ENCODE assay signal across 17 cellular contexts in the genomic region with DNA sequence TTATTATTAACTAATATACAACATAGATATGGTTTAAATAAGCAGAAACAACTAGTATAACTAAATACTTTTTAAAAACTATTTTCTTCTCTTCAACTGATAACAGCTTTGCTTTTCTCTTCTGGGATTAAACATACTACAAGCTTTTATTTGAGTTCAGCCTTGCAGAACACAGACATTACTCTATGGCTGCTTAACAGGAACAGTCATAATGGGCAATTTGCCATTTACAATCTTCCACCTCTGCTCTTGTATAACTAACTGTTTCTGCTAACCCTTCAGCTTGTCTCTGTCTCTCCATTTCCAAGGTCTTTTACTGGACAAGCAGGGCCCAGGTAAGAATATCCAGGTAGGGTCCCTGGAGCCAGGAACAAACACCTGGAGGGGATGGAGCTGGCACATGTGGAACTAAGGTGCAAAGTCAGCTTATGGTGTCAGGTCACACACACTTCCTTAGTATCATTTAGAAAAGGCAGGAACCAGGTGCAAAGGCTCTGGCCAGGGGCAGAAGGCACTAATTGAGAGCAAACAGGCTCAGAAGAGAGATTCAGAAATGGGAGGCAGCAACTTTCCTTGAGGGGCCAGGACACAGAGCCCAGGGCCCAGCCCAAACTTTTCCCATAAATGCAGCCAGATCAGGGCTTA.
DNase-seq lines count a peak whose midpoint lies in the region; ATAC-seq and TF ChIP-seq lines count a peak whose summit lies in the region.
"Had no signal": no experiment of that assay in that cellular context is flagged by ENCODE, and none has a peak within 500 bp of the region (broad histone marks: within the 10 kb centered on the region; RNA-seq: fewer than 3 reads in every experiment).

No MANE protein-coding gene starts in this region.

- no peaks in the 10 kb centered on the region for H3K4me1 ChIP-seq in breast epithelium

- no peak for TF ChIP-seq POLR2A in breast epithelium (IDR thresholded peaks at IDR 0.05)

- TF ChIP-seq CTCF in cardiac fibroblast (IDR thresholded peaks at IDR 0.05; ENCODE audit: low read depth, low read length) (no peak), nephron (IDR thresholded peaks at IDR 0.05; ENCODE audit: unreplicated experiment in 3 of 3) (no peak), breast epithelium (IDR thresholded peaks at IDR 0.05) (no peak)

- intact Hi-C loops in breast epithelium (cut with DNase I; ENCODE audit: low total_unique reads), result no loop called here

- H3K27ac Mint-ChIP-seq in nephron, result peak overlapping the region in 2 of 3 experiments; percentile 82 to 93
- H3K27ac Mint-ChIP-seq: CD14-positive monocyte, HFFc6, progenitor cell of endocrine pancreas had no signal

- ATAC-seq in GM19397 (IDR thresholded peaks at IDR 0.05; ENCODE audit: unreplicated experiment) (no peak), HG02642 (IDR thresholded peaks at IDR 0.05; ENCODE audit: poor library complexity, unreplicated experiment) (no peak)

- H3K36me3 ChIP-seq in breast epithelium, result no peaks in the 10 kb centered on the region
- H3K36me3 ChIP-seq: esophagus squamous epithelium had no signal

- H3K27ac ChIP-seq in breast epithelium, result no peak overlapping the region
- H3K27ac ChIP-seq: 22Rv1, esophagus squamous epithelium, HL-60 had no signal

- peaks cover 22% of the 10 kb centered on the region for H3K4me1 Mint-ChIP-seq in nephron

- no peaks in the 10 kb centered on the region for H3K36me3 Mint-ChIP-seq in nephron (ENCODE audit: low read depth)
- H3K36me3 Mint-ChIP-seq: CD14-positive monocyte had no signal

- H3K4me3 ChIP-seq in cardiac fibroblast (replicated peaks in 1 of 2; ENCODE audit: low read depth in 2 of 2, low read length in 2 of 2) (no peak overlapping the region), breast epithelium (no peak overlapping the region)
- H3K4me3 ChIP-seq: esophagus squamous epithelium had no signal

- H3K27me3 ChIP-seq in breast epithelium, result no peaks in the 10 kb centered on the region

- DNase-seq in DMS 273 (lab: John Stamatoyannopoulos, UW; ENCODE audit: unreplicated experiment), result peak; percentile 41
- no peak for DNase-seq in DMS 273 treated with DMSO at 0.1 percent for 48 hours (lab: John Stamatoyannopoulos, UW)
- peak; percentile 28 for DNase-seq in NCI-H2107 (lab: John Stamatoyannopoulos, UW)
- DNase-seq in cardiac fibroblast (ENCODE audit: low read depth in 2 of 2), result peak; percentile 40 to 46
- DNase-seq in breast epithelium (ENCODE audit: low spot score in 2 of 2), result no peak
- DNase-seq: activated effector memory CD4-positive, alpha-beta T cell treated with Interleukin-2 at 50 U/mL for 16 hours; esophagus squamous epithelium; HFFc6; NCI-H2171 treated with DMSO at 0.1 percent for 48 hours; SW 1271 had no signal

- no peaks in the 10 kb centered on the region for H3K9me3 ChIP-seq in breast epithelium
- H3K9me3 ChIP-seq: esophagus squamous epithelium had no signal

- H3K4me3 Mint-ChIP-seq in nephron, result no peak overlapping the region
- H3K4me3 Mint-ChIP-seq: CD14-positive monocyte, HFFc6 had no signal

- H3K9me3 Mint-ChIP-seq in nephron, result no peaks in the 10 kb centered on the region
- H3K9me3 Mint-ChIP-seq: HFFc6 had no signal

- peaks cover 9% of the 10 kb centered on the region for H3K27me3 Mint-ChIP-seq in nephron (ENCODE audit: low read depth)
- H3K27me3 Mint-ChIP-seq: progenitor cell of endocrine pancreas had no signal

Comparison
In these comparisons a context has a peak if more than half of its experiments do, and no peak if none do; other contexts are left out.
1. DNase-seq: peak in DMS 273 (single experiment), NCI-H2107 (single experiment) and cardiac fibroblast (2 of 2); none in DMS 273 treated with DMSO at 0.1 percent for 48 hours (single experiment) and breast epithelium (0 of 2).